Comparison of ENCODE assay signal across 1 cellular context in the genomic region with DNA sequence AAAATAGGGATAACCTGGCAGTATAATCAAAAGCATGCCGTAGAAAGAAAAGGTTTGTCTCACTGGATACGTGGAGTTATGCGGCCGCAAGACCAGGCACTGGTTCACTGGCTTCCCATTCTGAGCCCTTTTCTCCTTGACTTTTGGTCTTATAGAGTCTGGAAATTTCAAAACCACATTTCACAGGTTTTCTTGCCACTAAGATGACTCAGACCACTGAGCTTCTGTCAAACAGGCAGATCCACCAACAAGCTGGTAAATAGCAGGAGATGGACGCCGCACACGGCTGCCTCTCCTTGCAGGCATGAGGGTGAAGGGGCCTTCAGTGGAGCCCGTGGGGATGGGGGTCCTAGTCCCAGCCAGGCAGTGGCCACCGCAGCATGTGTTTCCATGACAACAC.
TF ChIP-seq lines count a peak whose summit lies in the region.

No MANE protein-coding gene starts in this region.

TF ChIP-seq in IMR-90, 13 proteins besides CTCF, POLR2A, EP300 and RAD21 (continued from another document):
- TF ChIP-seq, protein P1, sequence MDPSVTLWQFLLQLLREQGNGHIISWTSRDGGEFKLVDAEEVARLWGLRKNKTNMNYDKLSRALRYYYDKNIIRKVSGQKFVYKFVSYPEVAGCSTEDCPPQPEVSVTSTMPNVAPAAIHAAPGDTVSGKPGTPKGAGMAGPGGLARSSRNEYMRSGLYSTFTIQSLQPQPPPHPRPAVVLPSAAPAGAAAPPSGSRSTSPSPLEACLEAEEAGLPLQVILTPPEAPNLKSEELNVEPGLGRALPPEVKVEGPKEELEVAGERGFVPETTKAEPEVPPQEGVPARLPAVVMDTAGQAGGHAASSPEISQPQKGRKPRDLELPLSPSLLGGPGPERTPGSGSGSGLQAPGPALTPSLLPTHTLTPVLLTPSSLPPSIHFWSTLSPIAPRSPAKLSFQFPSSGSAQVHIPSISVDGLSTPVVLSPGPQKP (IDR thresholded peaks at IDR 0.05; ENCODE audit: borderline replicate concordance, low read depth, low read length) = no peak
- TF ChIP-seq CHD1 (IDR thresholded peaks at IDR 0.05; ENCODE audit: low read depth, low read length) (no peak), MXI1 (IDR thresholded peaks at IDR 0.05; ENCODE audit: borderline replicate concordance, low read depth, low read length) (no peak)
